ENCODE assay signal across 32 cellular contexts in the genomic region with DNA sequence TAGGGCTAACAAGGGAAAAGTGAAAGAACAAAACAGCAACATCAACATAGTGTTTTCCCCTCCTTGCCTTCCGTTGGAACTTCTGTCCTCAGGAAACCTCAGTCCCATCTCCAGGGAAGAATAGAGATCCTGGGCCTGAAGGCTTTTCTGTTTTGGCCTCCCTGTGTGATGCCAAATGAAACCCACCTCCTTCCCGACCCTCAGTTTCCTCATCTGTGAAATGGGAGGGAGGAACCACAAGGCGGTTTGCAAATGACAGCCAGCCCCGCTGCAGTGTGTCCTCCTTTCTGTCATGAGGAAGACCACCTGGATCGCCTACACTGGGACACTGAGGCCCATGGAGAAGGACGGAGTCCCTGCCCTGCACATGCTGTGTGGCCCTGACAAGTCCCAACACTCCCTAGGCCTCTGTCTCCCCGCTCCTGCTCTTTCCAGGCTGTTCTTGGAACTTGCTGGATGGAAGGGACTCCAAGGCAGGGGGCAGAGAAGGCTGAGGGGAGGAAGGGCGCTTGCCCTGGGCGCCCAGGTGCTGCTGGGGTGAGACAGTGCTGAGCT. TPM values are rescaled to one million over a fixed set of nuclear protein-coding genes. Genes with fewer than 3 reads are reported as not detected.
"Had no signal": no experiment of that assay in that cellular context is flagged by ENCODE, and none has a peak within 500 bp of the region (broad histone marks: within the 10 kb centered on the region; RNA-seq: fewer than 3 reads in every experiment).

No MANE protein-coding gene starts in this region.

- DNase-seq: activated CD4-positive, alpha-beta T cell treated with anti-CD3 and anti-CD28 coated beads for 1 hour; activated CD4-positive, alpha-beta T cell treated with anti-CD3 and anti-CD28 coated beads for 48 hours; activated CD4-positive, alpha-beta T cell treated with anti-CD3 and anti-CD28 coated beads, Interleukin-2, amount 50 U/mL, for 4 hours; activated CD4-positive, CD25-positive, alpha-beta regulatory T cell; activated CD8-positive, alpha-beta T cell treated with anti-CD3 and anti-CD28 coated beads for 36 hours; activated gamma-delta T cell; activated naive CD4-positive, alpha-beta T cell treated with Interleukin-2 at 50 U/mL for 16 hours; activated T-cell treated with anti-CD3 and anti-CD28 coated beads, Interleukin-2, amount 50 U/mL, for 24 hours; anterior cingulate cortex; Kasumi-1; KG1; MM.1S; MV-4-11; NCI-H1092; NCI-H1436 treated with DMSO at 0.1 percent for 48 hours; NCI-H1694 treated with DMSO at 0.1 percent for 48 hours; NCI-H2029; NCI-H345; NCI-H524 treated with DMSO at 0.1 percent for 48 hours; SHP77 treated with DMSO at 0.1 percent for 48 hours; SW 1271; T-helper 1 cell; T-helper 2 cell; T-helper 9 cell had no signal

- H3K27me3 Mint-ChIP-seq: activated CD8-positive, alpha-beta T cell treated with anti-CD3 and anti-CD28 coated beads for 36 hours; activated T-cell treated with anti-CD3 and anti-CD28 coated beads, Interleukin-2, amount 50 U/mL, for 24 hours had no signal

- H3K27ac ChIP-seq: cardiac muscle cell, VCaP had no signal

- ATAC-seq: activated CD8-positive, alpha-beta T cell treated with anti-CD3 and anti-CD28 coated beads for 36 hours; activated naive CD4-positive, alpha-beta T cell treated with anti-CD3 and anti-CD28 coated beads, Interleukin-2, amount 50 U/mL, for 72 hours; Panc1 had no signal

- H3K4me3 ChIP-seq: cardiac muscle cell had no signal

- H3K27ac Mint-ChIP-seq: activated CD8-positive, alpha-beta T cell treated with anti-CD3 and anti-CD28 coated beads for 36 hours; activated T-cell treated with anti-CD3 and anti-CD28 coated beads, Interleukin-2, amount 50 U/mL, for 24 hours; activated T-helper 2 cell treated with anti-CD3 and anti-CD28 coated beads, Interferon-gamma antibody, Interleukin-2, Interleukin-4, amounts not matched to agents 10 μg/mL and 5 μg/mL and 100 μg/mL, durations not matched to agents 14 hours and 24 hours and 36 hours; brain; IgD-negative memory B cell had no signal

- H3K27me3 ChIP-seq: cardiac muscle cell had no signal

- H3K36me3 ChIP-seq: cardiac muscle cell had no signal

- H3K36me3 Mint-ChIP-seq: activated naive CD4-positive, alpha-beta T cell treated with anti-CD3 and anti-CD28 coated beads, Interleukin-2, amount 50 U/mL, for 72 hours had no signal

- H3K4me3 Mint-ChIP-seq: activated CD8-positive, alpha-beta T cell treated with anti-CD3 and anti-CD28 coated beads for 36 hours; activated T-cell treated with anti-CD3 and anti-CD28 coated beads, Interleukin-2, amount 50 U/mL, for 24 hours; brain; IgD-negative memory B cell had no signal

RNA-seq across cellular contexts. Expression of a gene that starts 28.5 kb away (rescaled TPM):
- total RNA-seq: activated naive CD4-positive, alpha-beta T cell treated with anti-CD3 and anti-CD28 coated beads, Interleukin-2, amount 50 U/mL, for 72 hours; activated T-helper 2 cell treated with anti-CD3 and anti-CD28 coated beads, Interferon-gamma antibody, Interleukin-2, Interleukin-4, amounts not matched to agents 10 μg/mL and 5 μg/mL and 100 μg/mL, durations not matched to agents 14 hours and 24 hours and 36 hours; NCI-H460 had no signal
